ENCODE assay signal across 15 cellular contexts in the genomic region with DNA sequence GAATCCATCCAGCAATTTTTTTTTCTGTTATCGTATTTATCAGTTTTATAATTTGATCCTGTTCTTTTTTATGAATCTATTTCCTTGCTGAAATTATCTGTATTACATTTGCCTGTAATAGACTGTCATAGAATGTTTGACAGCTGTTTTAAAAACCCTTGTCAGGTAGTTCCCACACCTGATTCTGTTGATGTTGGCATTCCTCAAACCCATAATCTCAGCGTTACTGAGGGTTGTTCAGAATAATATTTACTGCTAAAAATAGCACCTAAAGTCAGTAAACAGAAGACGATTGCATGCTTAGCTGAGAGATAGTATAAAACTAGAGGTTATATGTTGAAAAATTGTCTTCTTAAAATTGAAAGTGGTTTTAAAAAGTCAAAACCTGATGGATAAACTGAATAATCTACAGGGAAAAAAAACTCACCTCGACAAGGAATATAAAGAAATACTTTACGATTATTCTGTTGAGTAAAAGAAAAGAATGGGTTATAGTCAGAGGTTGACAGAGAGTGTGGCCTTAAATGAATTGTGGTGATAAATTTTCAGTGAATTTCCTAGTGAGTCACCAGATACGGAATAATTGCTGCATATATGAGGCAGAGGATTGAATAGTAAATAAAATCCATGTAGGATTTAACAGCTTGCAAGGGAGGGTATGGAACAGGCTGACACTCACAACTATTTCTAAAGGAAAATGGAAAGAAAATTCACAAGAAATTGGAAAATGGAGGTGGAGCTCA.
"Had no signal": no experiment of that assay in that cellular context is flagged by ENCODE, and none has a peak within 500 bp of the region (broad histone marks: within the 10 kb centered on the region; RNA-seq: fewer than 3 reads in every experiment).

No MANE protein-coding gene starts in this region.

- DNase-seq: activated CD4-positive, alpha-beta T cell treated with anti-CD3 and anti-CD28 coated beads for 48 hours; activated naive CD4-positive, alpha-beta T cell; central memory CD4-positive, alpha-beta T cell; effector memory CD8-positive, alpha-beta T cell; kidney; lower lobe of right lung; midbrain; stimulated activated naive CD4-positive, alpha-beta T cell treated with Interleukin-2 at 50 U/mL for 16 hours; T-cell; T1000; trophoblast cell; WERI-Rb-1 had no signal

- ATAC-seq: effector memory CD8-positive, alpha-beta T cell; lower lobe of right lung; sciatic nerve; T-cell had no signal

- H3K9me3 ChIP-seq: ascending aorta, lower lobe of right lung had no signal

- H3K36me3 ChIP-seq: ascending aorta, lower lobe of right lung, WERI-Rb-1 had no signal

- H3K4me1 ChIP-seq: lower lobe of right lung had no signal

- H3K4me3 ChIP-seq: ascending aorta, coronary artery, lower lobe of right lung had no signal

- H3K27me3 ChIP-seq: ascending aorta had no signal

- H3K27ac ChIP-seq: ascending aorta, coronary artery, lower lobe of right lung, WERI-Rb-1 had no signal

- FAIRE-seq: kidney had no signal
